8 cellular contexts compared by ENCODE assay signal in the genomic region with DNA sequence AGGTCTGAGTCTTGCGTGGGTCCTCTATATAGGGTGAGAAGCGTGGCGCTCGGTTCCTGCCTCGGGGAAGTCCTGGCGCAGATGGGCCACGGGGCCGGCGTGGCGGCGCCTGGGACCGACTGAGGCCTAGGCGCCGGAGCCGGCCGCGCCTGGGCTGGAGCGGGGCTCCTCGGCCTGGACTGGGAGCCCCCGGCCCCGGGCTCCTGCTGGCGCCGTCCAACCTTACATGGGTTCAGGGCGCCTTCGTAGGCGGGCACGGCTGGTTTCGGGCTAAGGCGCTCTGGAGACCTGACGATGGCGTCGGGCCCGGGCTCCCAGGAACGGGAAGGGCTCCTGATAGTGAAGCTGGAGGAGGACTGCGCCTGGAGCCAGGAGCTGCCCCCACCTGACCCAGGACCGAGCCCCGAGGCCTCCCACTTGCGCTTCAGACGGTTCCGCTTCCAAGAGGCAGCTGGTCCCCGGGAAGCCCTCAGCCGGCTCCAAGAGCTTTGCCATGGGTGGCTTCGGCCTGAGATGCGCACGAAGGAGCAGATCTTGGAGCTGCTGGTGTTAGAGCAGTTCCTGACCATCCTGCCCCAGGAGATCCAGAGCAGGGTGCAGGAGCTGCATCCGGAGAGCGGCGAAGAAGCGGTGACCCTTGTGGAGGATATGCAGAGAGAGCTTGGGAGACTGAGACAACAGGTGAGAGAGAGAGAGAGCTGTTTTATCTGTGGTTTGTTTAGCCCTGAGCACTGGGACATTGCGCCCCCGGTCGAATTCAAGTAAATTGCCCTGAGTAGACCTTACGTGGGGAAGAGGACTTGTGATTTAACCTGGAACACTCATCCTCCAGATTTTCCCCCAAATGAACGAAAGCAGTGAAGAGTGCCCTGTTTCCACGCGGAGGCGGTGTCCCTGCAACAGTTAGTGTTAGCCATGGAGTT. TPM values are rescaled to one million over a fixed set of nuclear protein-coding genes. Genes with fewer than 3 reads are reported as not detected.
DNase-seq lines count a peak whose midpoint lies in the region; ATAC-seq and TF ChIP-seq lines count a peak whose summit lies in the region.

No MANE protein-coding gene starts in this region.

- H3K36me3 ChIP-seq in skeletal muscle satellite cell (ENCODE audit: insufficient read depth, low read length): peaks cover 30% of the 10 kb centered on the region

- no peak for DNase-seq in activated CD4-positive, alpha-beta T cell treated with anti-CD3 and anti-CD28 coated beads, Interleukin-2, amount 10 ng/mL, durations not matched to agents 24 days and 14 days
- DNase-seq in activated CD4-positive, alpha-beta T cell treated with anti-CD3 and anti-CD28 coated beads for 1 hour: no peak
- DNase-seq in glutamatergic neuron (no peak), cerebellum (ENCODE audit: low spot score) (no peak), DMS153 (lab: John Stamatoyannopoulos, UW) (no peak)

- H3K9ac ChIP-seq in skeletal muscle satellite cell (ENCODE audit: low read depth, low read length): peak overlapping the region; percentile 98

- H3K4me2 ChIP-seq in skeletal muscle satellite cell (ENCODE audit: low read length): peak overlapping the region; percentile 95

- peak overlapping the region; percentile 88 for H3K4me3 Mint-ChIP-seq in activated CD4-positive, alpha-beta T cell treated with anti-CD3 and anti-CD28 coated beads, Interleukin-2, amount 10 ng/mL, durations not matched to agents 24 days and 14 days
- H3K4me3 Mint-ChIP-seq in glutamatergic neuron (ENCODE audit: unreplicated experiment): peak overlapping the region; percentile 100

- peak overlapping the region; percentile 93 for H3K27ac ChIP-seq in VCaP

- no peaks in the 10 kb centered on the region for H3K9me3 ChIP-seq in skeletal muscle satellite cell (replicated peaks; ENCODE audit: low read length)

- peaks cover 11% of the 10 kb centered on the region for H3K4me1 ChIP-seq in skeletal muscle satellite cell (ENCODE audit: control insufficient read depth, insufficient read depth, low read length)

- H3K27me3 ChIP-seq in skeletal muscle satellite cell (ENCODE audit: control insufficient read depth, insufficient read depth, low read length): no peaks in the 10 kb centered on the region

- peaks cover 18% of the 10 kb centered on the region for H3K4me1 Mint-ChIP-seq in activated CD4-positive, alpha-beta T cell treated with anti-CD3 and anti-CD28 coated beads, Interleukin-2, amount 10 ng/mL, durations not matched to agents 24 days and 14 days
- peaks cover 11% of the 10 kb centered on the region for H3K4me1 Mint-ChIP-seq in glutamatergic neuron (ENCODE audit: low read depth, unreplicated experiment)

- peak overlapping the region; percentile 92 for H3K4me3 ChIP-seq in skeletal muscle satellite cell (ENCODE audit: low read length)

- H3K9me3 Mint-ChIP-seq in activated CD4-positive, alpha-beta T cell treated with anti-CD3 and anti-CD28 coated beads, Interleukin-2, amount 10 ng/mL, durations not matched to agents 24 days and 14 days: peaks cover 9% of the 10 kb centered on the region
- peaks cover 16% of the 10 kb centered on the region for H3K9me3 Mint-ChIP-seq in glutamatergic neuron (ENCODE audit: unreplicated experiment)

- TF ChIP-seq CTCF in VCaP (conservative IDR thresholded peaks at IDR 0.05): no peak
- no peak for TF ChIP-seq CTCF in glutamatergic neuron (IDR thresholded peaks at IDR 0.05; ENCODE audit: partially characterized antibody, unreplicated experiment)

- peak overlapping the region; percentile 98 for H3K27ac Mint-ChIP-seq in activated CD4-positive, alpha-beta T cell treated with anti-CD3 and anti-CD28 coated beads, Interleukin-2, amount 10 ng/mL, durations not matched to agents 24 days and 14 days
- peak overlapping the region; percentile 98 for H3K27ac Mint-ChIP-seq in glutamatergic neuron (ENCODE audit: unreplicated experiment)

- peaks cover 51% of the 10 kb centered on the region for H3K36me3 Mint-ChIP-seq in activated CD4-positive, alpha-beta T cell treated with anti-CD3 and anti-CD28 coated beads, Interleukin-2, amount 10 ng/mL, durations not matched to agents 24 days and 14 days (ENCODE audit: low read depth)
- peaks cover 19% of the 10 kb centered on the region for H3K36me3 Mint-ChIP-seq in glutamatergic neuron (ENCODE audit: unreplicated experiment)

- no peak for ATAC-seq in HG02759 (IDR thresholded peaks at IDR 0.05; ENCODE audit: unreplicated experiment)

- intact Hi-C loops in activated CD4-positive, alpha-beta T cell treated with anti-CD3 and anti-CD28 coated beads, Interleukin-2, amount 10 ng/mL, durations not matched to agents 24 days and 14 days (cut with micrococcal nuclease): loop anchor here (1.0 to 10.0 kb wide), 7 partner anchors 19 to 259 kb away; partner anchors contain the start of genes CLUAP1, HCFC1R1, THOC6 and TIGD7

- H3K27me3 Mint-ChIP-seq in activated CD4-positive, alpha-beta T cell treated with anti-CD3 and anti-CD28 coated beads, Interleukin-2, amount 10 ng/mL, durations not matched to agents 24 days and 14 days: peaks cover 2% of the 10 kb centered on the region
- H3K27me3 Mint-ChIP-seq in glutamatergic neuron (ENCODE audit: unreplicated experiment): peaks cover 20% of the 10 kb centered on the region

RNA-seq across cellular contexts. Expression of gene ZNF263, which starts 0.5 kb away (rescaled TPM):
- 27.0 and 31.3 TPM in 2 replicates for total RNA-seq in activated CD4-positive, alpha-beta T cell treated with anti-CD3 and anti-CD28 coated beads, Interleukin-2, amount 10 ng/mL, durations not matched to agents 24 days and 14 days
- 33.1 TPM for total RNA-seq in glutamatergic neuron (ENCODE audit: unreplicated experiment)
- 28.2 and 37.8 TPM in 2 replicates for total RNA-seq in skeletal muscle satellite cell (2012; rRNA removed)
- 34.7 TPM for total RNA-seq in cerebellum

RNA-seq across cellular contexts. Expression of gene TIGD7, which starts 21.4 kb away (rescaled TPM):
- 2.3 and 3.2 TPM in 2 replicates for total RNA-seq in activated CD4-positive, alpha-beta T cell treated with anti-CD3 and anti-CD28 coated beads, Interleukin-2, amount 10 ng/mL, durations not matched to agents 24 days and 14 days
- total RNA-seq in glutamatergic neuron (ENCODE audit: unreplicated experiment) (8.6 TPM), cerebellum (17.0 TPM)
- total RNA-seq in skeletal muscle satellite cell (2012; rRNA removed): 2.8 and 4.6 TPM in 2 replicates

RNA-seq across cellular contexts. Expression of gene ZNF75A, which starts 21.5 kb away (rescaled TPM):
- 26.5 and 33.5 TPM in 2 replicates for total RNA-seq in activated CD4-positive, alpha-beta T cell treated with anti-CD3 and anti-CD28 coated beads, Interleukin-2, amount 10 ng/mL, durations not matched to agents 24 days and 14 days
- total RNA-seq in glutamatergic neuron (ENCODE audit: unreplicated experiment) (62.4 TPM), cerebellum (49.1 TPM)
- total RNA-seq in skeletal muscle satellite cell (2012; rRNA removed): 17.7 and 25.1 TPM in 2 replicates

RNA-seq across cellular contexts. Expression of gene MEFV, which starts 27.4 kb away (rescaled TPM):
- not detected in 2 replicates for total RNA-seq in activated CD4-positive, alpha-beta T cell treated with anti-CD3 and anti-CD28 coated beads, Interleukin-2, amount 10 ng/mL, durations not matched to agents 24 days and 14 days
- not detected for total RNA-seq in glutamatergic neuron (ENCODE audit: unreplicated experiment)
- 0.22 and 0.25 TPM in 2 replicates for total RNA-seq in skeletal muscle satellite cell (2012; rRNA removed)
- total RNA-seq in cerebellum: 0.27 TPM

RNA-seq across cellular contexts. Expression of gene ZNF200, which starts 48.8 kb away (rescaled TPM):
- total RNA-seq in activated CD4-positive, alpha-beta T cell treated with anti-CD3 and anti-CD28 coated beads, Interleukin-2, amount 10 ng/mL, durations not matched to agents 24 days and 14 days: 13.1 and 13.4 TPM in 2 replicates
- total RNA-seq in glutamatergic neuron (ENCODE audit: unreplicated experiment) (12.2 TPM), cerebellum (12.7 TPM)
- total RNA-seq in skeletal muscle satellite cell (2012; rRNA removed): 8.4 and 9.2 TPM in 2 replicates
